ENCODE assay signal across 14 cellular contexts in the genomic region with DNA sequence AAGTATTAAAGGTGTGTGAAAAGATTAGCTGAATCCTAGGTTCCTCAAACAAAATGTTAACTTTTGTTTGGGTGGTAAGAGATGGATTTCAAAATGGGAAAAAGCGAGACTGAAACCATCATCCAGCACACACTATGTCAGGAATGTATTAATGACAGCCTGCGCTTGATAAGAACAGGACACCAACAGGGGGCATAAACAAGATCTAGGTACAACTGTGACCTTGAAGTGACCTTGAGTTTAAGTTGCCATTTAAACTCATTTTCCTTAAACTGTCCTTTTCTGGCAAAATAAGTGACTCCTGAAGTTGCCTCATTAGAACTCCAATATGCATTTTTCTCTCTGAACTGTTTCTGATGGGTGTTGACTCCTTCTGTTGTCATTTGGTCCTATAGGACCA. TPM values are rescaled to one million over a fixed set of nuclear protein-coding genes. Genes with fewer than 3 reads are reported as not detected.
DNase-seq lines count a peak whose midpoint lies in the region; ATAC-seq, FAIRE-seq and TF ChIP-seq lines count a peak whose summit lies in the region.
"Had no signal": no experiment of that assay in that cellular context is flagged by ENCODE, and none has a peak within 500 bp of the region (broad histone marks: within the 10 kb centered on the region; RNA-seq: fewer than 3 reads in every experiment).

No MANE protein-coding gene starts in this region.

- H3K9ac ChIP-seq in K562 (ENCODE audit: insufficient read depth in 1 of 2, low read depth in 2 of 2, low read length in 2 of 2) (no peak overlapping the region), trophoblast cell (ENCODE audit: low read length) (no peak overlapping the region)

- no peak overlapping the region for H3K14ac ChIP-seq in trophoblast cell (ENCODE audit: low read length)

- H2BK12ac ChIP-seq in trophoblast cell (ENCODE audit: low read length), result no peak overlapping the region

- no peak for TF ChIP-seq RAD21 in K562 (CRISPR knock-in tag; conservative IDR thresholded peaks at IDR 0.05 in 1 of 2, IDR thresholded peaks at IDR 0.05 in 1 of 2)

- peaks cover 17% of the 10 kb centered on the region for H3K79me1 ChIP-seq in trophoblast cell (ENCODE audit: low read length)

- no peaks in the 10 kb centered on the region for H3K9me3 ChIP-seq in RWPE2 (ENCODE audit: severe bottlenecking)
- H3K9me3 ChIP-seq in K562 (replicated peaks; ENCODE audit: control insufficient read depth, insufficient read depth, low read depth, low read length), result no peaks in the 10 kb centered on the region
- H3K9me3 ChIP-seq in trophoblast cell (ENCODE audit: insufficient read depth, low read depth, low read length), result no peaks in the 10 kb centered on the region
- H3K9me3 ChIP-seq: ascending aorta, uterus had no signal

- no peaks in the 10 kb centered on the region for H3K36me3 ChIP-seq in RWPE2 (ENCODE audit: low read depth)
- H3K36me3 ChIP-seq in K562 (ENCODE audit: control insufficient read depth, insufficient read depth, low read length), result no peaks in the 10 kb centered on the region
- peaks cover 0 to 3% of the 10 kb centered on the region in 2 experiments for H3K36me3 ChIP-seq in trophoblast cell (ENCODE audit: control insufficient read depth in 1 of 2, insufficient read depth in 2 of 2, low read length in 2 of 2)
- H3K36me3 ChIP-seq: ascending aorta, uterus had no signal

- peaks cover 3% of the 10 kb centered on the region; the same call in 1 of the 3 replicates for H3K79me2 ChIP-seq in K562 (ENCODE audit: control insufficient read depth, insufficient read depth, low read length)
- H3K79me2 ChIP-seq in trophoblast cell (ENCODE audit: control insufficient read depth, insufficient read depth, low read length, poor library complexity), result peaks cover 24% of the 10 kb centered on the region

- H2BK120ac ChIP-seq in trophoblast cell (ENCODE audit: insufficient read depth, low read length, poor library complexity), result no peak overlapping the region

- no peak overlapping the region for H4K91ac ChIP-seq in trophoblast cell (ENCODE audit: low read depth, low read length)

- H2AFZ ChIP-seq in K562 (ENCODE audit: low read depth, low read length), result no peak overlapping the region
- H2AFZ ChIP-seq in trophoblast cell (ENCODE audit: insufficient read depth, low read length, poor library complexity), result no peak overlapping the region

- peaks cover 90% of the 10 kb centered on the region for H3K4me1 Mint-ChIP-seq in activated CD8-positive, alpha-beta memory T cell treated with anti-CD3 and anti-CD28 coated beads, Interleukin-2, amount 10 ng/mL, durations not matched to agents 7 days and 5 days

- H3K4me1 ChIP-seq in RWPE2 (ENCODE audit: insufficient read depth, poor library complexity, severe bottlenecking) (peaks cover 20% of the 10 kb centered on the region), K562 (replicated peaks in 1 of 2; ENCODE audit: control insufficient read depth in 2 of 2, insufficient read depth in 2 of 2, low read length in 2 of 2) (peaks cover 0 to 12% of the 10 kb centered on the region in 2 experiments; a peak in 4 of 5 replicates), trophoblast cell (ENCODE audit: control insufficient read depth in 1 of 2, insufficient read depth in 2 of 2, low read length in 2 of 2) (peaks cover 20 to 34% of the 10 kb centered on the region in 2 experiments)
- H3K4me1 ChIP-seq: ascending aorta, uterus had no signal

- no peak overlapping the region for H3K23ac ChIP-seq in trophoblast cell (ENCODE audit: low read length)

- no peak overlapping the region for H4K12ac ChIP-seq in trophoblast cell (ENCODE audit: low read depth, low read length)

- H3K4ac ChIP-seq in trophoblast cell (ENCODE audit: low read depth, low read length), result peak overlapping the region; percentile 40

- H3K4me3 ChIP-seq in RWPE2 (ENCODE audit: severe bottlenecking) (no peak overlapping the region), K562 (no peak overlapping the region), trophoblast cell (ENCODE audit: low read depth, low read length) (no peak overlapping the region), lower leg skin (ENCODE audit: low read depth, poor library complexity, severe bottlenecking) (no peak overlapping the region)
- H3K4me3 ChIP-seq: ascending aorta, uterus had no signal

- intact Hi-C loops in K562 (cut with micrococcal nuclease), result no loop called here
- intact Hi-C loops in lower leg skin (cut with DNase I; ENCODE audit: low total_unique reads), result no loop called here

- no peak overlapping the region for H2BK5ac ChIP-seq in trophoblast cell (ENCODE audit: low read depth, low read length, poor library complexity)

- TF ChIP-seq EP300 in K562 (IDR thresholded peaks at IDR 0.05; ENCODE audit: low read length), result no peak

- CTCF ChIA-PET in activated CD8-positive, alpha-beta memory T cell treated with anti-CD3 and anti-CD28 coated beads, Interleukin-2, amount 10 ng/mL, durations not matched to agents 7 days and 5 days (lab: Charles Lee), result interaction anchor here (0.7 to 2.7 kb wide), 3 partner anchors 15 to 570 kb away, joined by 3 to 14 read pairs (median 8); no protein-coding TSS in a partner anchor
- CTCF ChIA-PET in K562 (lab: Yijun Ruan, JAX; ENCODE audit: low intra/inter-chr PET ratio), result no interaction called here

- no peak overlapping the region for H2AK5ac ChIP-seq in trophoblast cell (ENCODE audit: low read length)

- TF ChIP-seq CTCF in RWPE2 (IDR thresholded peaks at IDR 0.05; ENCODE audit: poor library complexity, severe bottlenecking) (no peak), K562 (IDR thresholded peaks at IDR 0.05 in 2 of 3, conservative IDR thresholded peaks at IDR 0.05 in 1 of 3; ENCODE audit: insufficient read depth in 2 of 3, low read depth in 1 of 3, low read length in 3 of 3) (no peak), lower leg skin (IDR thresholded peaks at IDR 0.05) (no peak)

- H4K8ac ChIP-seq in trophoblast cell (ENCODE audit: low read depth, low read length), result no peak overlapping the region

- peaks cover 46% of the 10 kb centered on the region for H3K36me3 Mint-ChIP-seq in activated CD8-positive, alpha-beta memory T cell treated with anti-CD3 and anti-CD28 coated beads, Interleukin-2, amount 10 ng/mL, durations not matched to agents 7 days and 5 days

- peak overlapping the region; percentile 94 for H3K27ac Mint-ChIP-seq in activated CD8-positive, alpha-beta memory T cell treated with anti-CD3 and anti-CD28 coated beads, Interleukin-2, amount 10 ng/mL, durations not matched to agents 7 days and 5 days

- WGBS in K562 (ENCODE audit: insufficient coverage, low coverage, missing lambda C conversion rate), result 61% methylated on average over 2 of the region's 2 CpGs
- no CpG with 5 or more reads among the region's 2 CpGs for WGBS in trophoblast cell (ENCODE audit: extremely low coverage, insufficient coverage, insufficient read length)
- 92 to 96% methylated on average over 2 of the region's 2 CpGs for WGBS in lower leg skin, 2 donors

- no peaks in the 10 kb centered on the region for H4K20me1 ChIP-seq in K562 (replicated peaks; ENCODE audit: control insufficient read depth, insufficient read depth, low read length)

- no peaks in the 10 kb centered on the region for H3K27me3 Mint-ChIP-seq in activated CD8-positive, alpha-beta memory T cell treated with anti-CD3 and anti-CD28 coated beads, Interleukin-2, amount 10 ng/mL, durations not matched to agents 7 days and 5 days

- no TSS peak for BruUV-seq in K562 (replicated peaks; lab: Mats Ljungman, UMichigan)

- H3K27me3 ChIP-seq in RWPE2 (ENCODE audit: insufficient read depth, poor library complexity, severe bottlenecking) (no peaks in the 10 kb centered on the region), K562 (ENCODE audit: control insufficient read depth in 2 of 2, insufficient read depth in 2 of 2, low read length in 2 of 2) (no peaks in the 10 kb centered on the region), trophoblast cell (ENCODE audit: insufficient read depth, low read length) (no peaks in the 10 kb centered on the region)
- H3K27me3 ChIP-seq: ascending aorta, foreskin keratinocyte, uterus had no signal

- no peak overlapping the region for H3K18ac ChIP-seq in trophoblast cell (ENCODE audit: low read length)

- TF ChIP-seq POLR2A in K562 (conservative IDR thresholded peaks at IDR 0.05), result no peak
- no peak for TF ChIP-seq POLR2A in lower leg skin (IDR thresholded peaks at IDR 0.05)

- no peaks in the 10 kb centered on the region for H3K9me1 ChIP-seq in K562 (ENCODE audit: control insufficient read depth, insufficient read depth, low read length)

- DNase-seq in activated CD8-positive, alpha-beta memory T cell treated with anti-CD3 and anti-CD28 coated beads, Interleukin-2, amount 10 ng/mL, durations not matched to agents 7 days and 5 days, result no peak
- no peak for DNase-seq in activated CD8-positive, alpha-beta memory T cell treated with anti-CD3 and anti-CD28 coated beads for 24 hours
- DNase-seq in RWPE2 (ENCODE audit: low spot score) (no peak), K562 (ENCODE audit: extremely low read depth in 1 of 4, low spot score in 3 of 4) (no peak), trophoblast cell (peak in 1 of 2 donors; percentile 27), lower leg skin (ENCODE audit: low spot score in 2 of 2) (no peak), DMS53 (lab: John Stamatoyannopoulos, UW) (no peak)
- DNase-seq: foreskin keratinocyte, NCI-H1436, retina, uterus had no signal

- H3K4me2 ChIP-seq in K562 (ENCODE audit: insufficient read depth, low read length), result no peak overlapping the region
- no peak overlapping the region for H3K4me2 ChIP-seq in trophoblast cell (ENCODE audit: low read length)

- ATAC-seq in activated CD8-positive, alpha-beta memory T cell treated with anti-CD3 and anti-CD28 coated beads, Interleukin-2, amount 10 ng/mL, durations not matched to agents 7 days and 5 days, result no peak
- ATAC-seq in RWPE2 (ENCODE audit: low read depth), result no peak
- no peak for ATAC-seq in K562
- no peak for ATAC-seq in HG03025 (IDR thresholded peaks at IDR 0.05; ENCODE audit: low FRiP score, unreplicated experiment)
- ATAC-seq: foreskin keratinocyte had no signal

- H3K4me3 Mint-ChIP-seq in activated CD8-positive, alpha-beta memory T cell treated with anti-CD3 and anti-CD28 coated beads, Interleukin-2, amount 10 ng/mL, durations not matched to agents 7 days and 5 days, result peak overlapping the region; percentile 52

- POLR2A ChIA-PET in K562 (lab: Yijun Ruan, JAX), result no interaction called here

- H3K9me3 Mint-ChIP-seq in activated CD8-positive, alpha-beta memory T cell treated with anti-CD3 and anti-CD28 coated beads, Interleukin-2, amount 10 ng/mL, durations not matched to agents 7 days and 5 days (ENCODE audit: low read depth), result no peaks in the 10 kb centered on the region

- no peak for FAIRE-seq in K562 (lab: Jason Lieb, UNC)

- H3K27ac ChIP-seq in RWPE2 (ENCODE audit: poor library complexity, severe bottlenecking), result peak overlapping the region; percentile 21
- no peak overlapping the region for H3K27ac ChIP-seq in K562 (ENCODE audit: extremely low read depth, low read depth, low read length)
- H3K27ac ChIP-seq in trophoblast cell (ENCODE audit: low read depth, low read length), result peak overlapping the region; percentile 25
- H3K27ac ChIP-seq: ascending aorta, foreskin keratinocyte had no signal

- in situ Hi-C loops in K562 (cut with MboI), result no loop called here

RNA-seq across cellular contexts. Expression of gene PRKCH, which starts 17.1 kb away (rescaled TPM):
- total RNA-seq in activated CD8-positive, alpha-beta memory T cell treated with anti-CD3 and anti-CD28 coated beads, Interleukin-2, amount 10 ng/mL, durations not matched to agents 7 days and 5 days, result 100 to 1,000 TPM; 304 to 312 TPM
- total RNA-seq in K562 (2011; cell fraction: chromatin; rRNA removed; ENCODE audit: low replicate concordance), result 8.7 and 13.2 TPM in 2 replicates
- 3.2 and 3.5 TPM in 2 replicates for total RNA-seq in K562 (2011; cell fraction: nucleolus; rRNA removed)
- total RNA-seq in K562 (2011; cell fraction: nucleoplasm; rRNA removed), result 7.8 and 8.9 TPM in 2 replicates
- total RNA-seq in K562 (2014; rRNA removed) (4.0 and 9.9 TPM in 2 replicates), K562 (2014; rRNA removed; fragmentation: Illumina TruSeq; extraction: Trizol) (4.1 and 4.3 TPM in 2 replicates), K562 (2015; rRNA removed; fragmentation: Illumina TruSeq; extraction: Trizol) (3.8 and 4.0 TPM in 2 replicates), K562 (2021) (4.0 and 5.6 TPM in 2 replicates), lower leg skin (100 to 1,000 TPM in 1 of 4 donors, 10 to 100 TPM in 3; 57.3 to 103 (median 66.7) TPM)
- polyA plus RNA-seq in K562 (2011; rRNA removed) (0.83 and 2.7 TPM in 2 replicates), K562 (2014; fragmentation: Illumina TruSeq; extraction: Trizol) (4.1 and 4.3 TPM in 2 replicates), K562 (2014; fragmentation: Nextera tagmentation; extraction: Ambion mirVana) (1 to 10 TPM in 1 of 2 experiments, under 1 TPM in 1; 0.61 to 1.1 TPM), K562 (2014; rRNA removed) (2.7 and 4.4 TPM in 2 replicates)
- polyA plus RNA-seq in K562 (2011; cell fraction: cytosol; rRNA removed), result 0.62 and 4.8 TPM in 2 replicates
- 0.81 and 4.7 TPM in 2 replicates for polyA plus RNA-seq in K562 (2011; cell fraction: nucleus; rRNA removed)
- 2.0 and 5.2 TPM in 2 replicates for polyA plus RNA-seq in K562 (2012)
- 3.0 and 6.1 TPM in 2 replicates for polyA minus RNA-seq in K562 (2011; rRNA and poly(A)+ RNA removed)
- polyA minus RNA-seq in K562 (2011; cell fraction: cytosol; rRNA and poly(A)+ RNA removed), result 10.4 TPM in 1 of 2 replicates, not detected in the other
- polyA minus RNA-seq in K562 (2011; cell fraction: nucleus; rRNA and poly(A)+ RNA removed), result 0.33 and 2.4 TPM in 2 replicates
- polyA plus RNA-seq in trophoblast cell (2013), result 145 and 158 TPM in 2 replicates

RNA-seq across cellular contexts. Expression of gene TMEM30B, which starts 57.3 kb away (rescaled TPM):
- 1 to 10 TPM in 1 of 2 experiments, under 1 TPM in 1; 0.70 to 1.3 TPM for total RNA-seq in activated CD8-positive, alpha-beta memory T cell treated with anti-CD3 and anti-CD28 coated beads, Interleukin-2, amount 10 ng/mL, durations not matched to agents 7 days and 5 days
- total RNA-seq in K562 (2011; cell fraction: chromatin; rRNA removed; ENCODE audit: low replicate concordance), result not detected in 2 replicates
- not detected in 2 replicates for total RNA-seq in K562 (2011; cell fraction: nucleolus; rRNA removed)
- total RNA-seq in K562 (2011; cell fraction: nucleoplasm; rRNA removed), result not detected in 2 replicates
- total RNA-seq in K562 (2014; rRNA removed) (not detected in 2 replicates), K562 (2014; rRNA removed; fragmentation: Illumina TruSeq; extraction: Trizol) (not detected in 2 replicates), K562 (2015; rRNA removed; fragmentation: Illumina TruSeq; extraction: Trizol) (not detected in 2 replicates), K562 (2021) (0.04 TPM in 1 of 2 replicates, not detected in the other), lower leg skin (10 to 100 TPM; 25.1 to 43.6 (median 34.8) TPM)
- polyA plus RNA-seq in K562 (2011; rRNA removed) (not detected in 2 replicates), K562 (2014; fragmentation: Illumina TruSeq; extraction: Trizol) (not detected in 2 replicates), K562 (2014; fragmentation: Nextera tagmentation; extraction: Ambion mirVana) (not detected), K562 (2014; rRNA removed) (not detected in 2 replicates)
- not detected in 2 replicates for polyA plus RNA-seq in K562 (2011; cell fraction: cytosol; rRNA removed)
- not detected in 2 replicates for polyA plus RNA-seq in K562 (2011; cell fraction: nucleus; rRNA removed)
- polyA plus RNA-seq in K562 (2012), result not detected in 2 replicates
- polyA minus RNA-seq in K562 (2011; rRNA and poly(A)+ RNA removed), result not detected in 2 replicates
- not detected in 2 replicates for polyA minus RNA-seq in K562 (2011; cell fraction: cytosol; rRNA and poly(A)+ RNA removed)
- not detected in 2 replicates for polyA minus RNA-seq in K562 (2011; cell fraction: nucleus; rRNA and poly(A)+ RNA removed)
- 13.0 and 14.0 TPM in 2 replicates for polyA plus RNA-seq in trophoblast cell (2013)
- total RNA-seq: Daoy had no signal

Comparison
In these comparisons a context has a peak if more than half of its experiments do, and no peak if none do; other contexts are left out.
1. RNA of gene PRKCH, which starts 17.1 kb away (total RNA-seq): 304 to 312 TPM in activated CD8-positive, alpha-beta memory T cell treated with anti-CD3 and anti-CD28 coated beads, Interleukin-2, amount 10 ng/mL, durations not matched to agents 7 days and 5 days and 57.3 to 103 TPM in lower leg skin; 3.2 to 13.2 TPM in K562; every median in the first group is over 4 times any median in the second.
2. RNA of gene TMEM30B, which starts 57.3 kb away (total RNA-seq): 25.1 to 43.6 TPM in lower leg skin; 0.70 to 1.3 TPM in activated CD8-positive, alpha-beta memory T cell treated with anti-CD3 and anti-CD28 coated beads, Interleukin-2, amount 10 ng/mL, durations not matched to agents 7 days and 5 days and 0.04 TPM in K562; every median in the first group is over 10 times any median in the second.